ENCODE assay signal across 11 cellular contexts in genomic region chr22:41914611-41915034, GRCh38. TPM values are rescaled to one million over a fixed set of nuclear protein-coding genes. Genes with fewer than 3 reads are reported as not detected.
DNase-seq lines count a peak whose midpoint lies in the region; ATAC-seq, FAIRE-seq and TF ChIP-seq lines count a peak whose summit lies in the region.
"Had no signal": no experiment of that assay in that cellular context is flagged by ENCODE, and none has a peak within 500 bp of the region (broad histone marks: within the 10 kb centered on the region; RNA-seq: fewer than 3 reads in every experiment).

No MANE protein-coding gene starts in this region.

- no peaks in the 10 kb centered on the region for H3K9me3 Mint-ChIP-seq in central memory CD8-positive, alpha-beta T cell

- peaks cover 7% of the 10 kb centered on the region for H3F3A ChIP-seq in DOHH2 (ENCODE audit: control insufficient read depth, insufficient read depth)

- TF ChIP-seq CTCF in DOHH2 (IDR thresholded peaks at IDR 0.05; ENCODE audit: low read depth, low read length, poor library complexity, severe bottlenecking) = no peak
- no peak for TF ChIP-seq CTCF in pancreas (IDR thresholded peaks at IDR 0.05)

- 1 to 2% methylated on average over 39 to 67 of the region's 67 CpGs for WGBS in pancreas, 2 donors

- peak overlapping the region; percentile 67 for H3K4me2 ChIP-seq in DOHH2 (ENCODE audit: low read length)

- H3K36me3 Mint-ChIP-seq in central memory CD8-positive, alpha-beta T cell (ENCODE audit: insufficient read depth) = peaks cover 2% of the 10 kb centered on the region

- H3K27ac Mint-ChIP-seq in central memory CD8-positive, alpha-beta T cell (ENCODE audit: low read depth) = no peak overlapping the region

- H4K20me1 ChIP-seq in DOHH2 (ENCODE audit: control insufficient read depth, insufficient read depth, low read depth, low read length) = peaks cover 3% of the 10 kb centered on the region; the same call in 1 of the 2 replicates

- no peak for FAIRE-seq in pancreas (lab: Jason Lieb, UNC)

- no peaks in the 10 kb centered on the region for H3K9me3 ChIP-seq in DOHH2 (ENCODE audit: control insufficient read depth, insufficient read depth, low read length)
- H3K9me3 ChIP-seq in pancreas = no peaks in the 10 kb centered on the region

- peak; percentile 45 for DNase-seq in HEK293T (ENCODE audit: extremely low spot score)
- DNase-seq in central memory CD8-positive, alpha-beta T cell (ENCODE audit: low spot score in 2 of 2) = no peak
- DNase-seq in pancreas = no peak
- no peak for DNase-seq in NOMO-1 treated with DMSO at 0.1 percent for 48 hours (lab: John Stamatoyannopoulos, UW; ENCODE audit: unreplicated experiment)
- DNase-seq: DND-41, foreskin melanocyte had no signal

- H3K79me2 ChIP-seq in DOHH2 (ENCODE audit: control insufficient read depth, low read length) = no peaks in the 10 kb centered on the region

- no peaks in the 10 kb centered on the region for H3K4me1 Mint-ChIP-seq in central memory CD8-positive, alpha-beta T cell

- peak overlapping the region; percentile 37 for H3K4me3 Mint-ChIP-seq in central memory CD8-positive, alpha-beta T cell

- peaks cover 80% of the 10 kb centered on the region for H3K27me3 ChIP-seq in DOHH2 (ENCODE audit: control insufficient read depth, low read length)
- H3K27me3 ChIP-seq in pancreas = peaks cover 0 to 23% (median 12%) of the 10 kb centered on the region in 4 donors

- H3K27me3 Mint-ChIP-seq in central memory CD8-positive, alpha-beta T cell = peaks cover 53% of the 10 kb centered on the region

- ATAC-seq in central memory CD8-positive, alpha-beta T cell (replicated peaks; ENCODE audit: extremely low read depth, poor library complexity, severe bottlenecking) = no peak
- ATAC-seq in pancreas (peak in 1 of 4 donors; percentile 10), GM18502 (IDR thresholded peaks at IDR 0.05; ENCODE audit: poor library complexity, unreplicated experiment) (no peak), GM18868 (IDR thresholded peaks at IDR 0.05; ENCODE audit: unreplicated experiment) (no peak), GM21367 (IDR thresholded peaks at IDR 0.05; ENCODE audit: unreplicated experiment) (no peak)

- H3K9me2 ChIP-seq in DOHH2 (replicated peaks; ENCODE audit: control insufficient read depth, low read length) = no peaks in the 10 kb centered on the region

- H3K4me3 ChIP-seq in DOHH2 (ENCODE audit: low read length) (peak overlapping the region; percentile 52), pancreas (peak overlapping the region in 3 of 4 donors; percentile 16 to 52 (median 34))

- no peak overlapping the region for H3K27ac ChIP-seq in DOHH2 (ENCODE audit: low read depth, low read length)
- no peak overlapping the region for H3K27ac ChIP-seq in pancreas

- CTCF ChIA-PET in HEK293T (lab: Yijun Ruan, JAX) = interaction anchor here (0.7 to 1.0 kb wide), 2 partner anchors 11 to 218 kb away, joined by 3 read pairs; no protein-coding TSS in a partner anchor

- peaks cover 71% of the 10 kb centered on the region for H3K4me1 ChIP-seq in DOHH2 (ENCODE audit: control insufficient read depth, low read length)
- peaks cover 8 to 21% (median 16%) of the 10 kb centered on the region in 3 donors for H3K4me1 ChIP-seq in pancreas

- intact Hi-C loops in pancreas (cut with DNase I) = no loop called here

- H3K36me3 ChIP-seq in DOHH2 (ENCODE audit: control insufficient read depth, low read length) (no peaks in the 10 kb centered on the region), pancreas (no peaks in the 10 kb centered on the region)

- POLR2A ChIA-PET in HEK293T (lab: Yijun Ruan, JAX) = interaction anchor here (1.0 to 1.1 kb wide), 2 partner anchors 9 to 52 kb away, joined by 3 to 4 read pairs; no protein-coding TSS in a partner anchor

TF ChIP-seq in HEK293T, 16 proteins besides CTCF, POLR2A, EP300 and RAD21:
- TF ChIP-seq SP1 (IDR thresholded peaks at IDR 0.05) = no peak
- no peak for TF ChIP-seq PKNOX1 (IDR thresholded peaks at IDR 0.05)
- TF ChIP-seq SUZ12 (IDR thresholded peaks at IDR 0.05) = no peak
- TF ChIP-seq L3MBTL2 (conservative IDR thresholded peaks at IDR 0.05) = no peak
- TF ChIP-seq TARDBP (IDR thresholded peaks at IDR 0.05) = no peak
- no peak for TF ChIP-seq HDGF (IDR thresholded peaks at IDR 0.05; ENCODE audit: borderline replicate concordance)
- TF ChIP-seq LEF1 (IDR thresholded peaks at IDR 0.05; ENCODE audit: borderline replicate concordance) = no peak
- no peak for TF ChIP-seq ARNT (IDR thresholded peaks at IDR 0.05)
- no peak for TF ChIP-seq BHLHE40 (IDR thresholded peaks at IDR 0.05; ENCODE audit: borderline replicate concordance)
- no peak for TF ChIP-seq FOXK2 (IDR thresholded peaks at IDR 0.05)
- no peak for TF ChIP-seq FOXA1 (IDR thresholded peaks at IDR 0.05)
- no peak for TF ChIP-seq FOXM1 (IDR thresholded peaks at IDR 0.05; ENCODE audit: borderline replicate concordance)
- TF ChIP-seq ELF4 (IDR thresholded peaks at IDR 0.05) = no peak
- no peak for TF ChIP-seq NFRKB (IDR thresholded peaks at IDR 0.05)
- TF ChIP-seq ZNF384 (IDR thresholded peaks at IDR 0.05) = no peak

RNA-seq across cellular contexts. Expression of gene SHISA8, which starts 0.3 kb away (rescaled TPM):
- not detected for total RNA-seq in pancreas
- polyA plus RNA-seq in pancreas = not detected

RNA-seq across cellular contexts. Expression of gene TNFRSF13C, which starts 12.0 kb away (rescaled TPM):
- total RNA-seq in pancreas = under 1 TPM in 4 of 6 donors, not detected in 2; 0.06 to 0.14 (median 0.12) TPM
- under 1 TPM; 0.04 to 0.05 TPM for polyA plus RNA-seq in pancreas

RNA-seq across cellular contexts. Expression of gene CENPM, which starts 32.3 kb away (rescaled TPM):
- 1 to 10 TPM in 1 of 6 donors, under 1 TPM in 5; 0.23 to 1.7 (median 0.65) TPM for total RNA-seq in pancreas
- under 1 TPM; 0.14 to 0.65 TPM for polyA plus RNA-seq in pancreas

RNA-seq across cellular contexts. Expression of gene SEPTIN3, which starts 54.6 kb away (rescaled TPM):
- total RNA-seq in pancreas = 1 to 10 TPM in 3 of 6 donors, under 1 TPM in 3; 0.22 to 1.6 (median 0.97) TPM
- 1 to 10 TPM; 1.9 to 8.5 TPM for polyA plus RNA-seq in pancreas
- total RNA-seq: myocyte had no signal
